10 cellular contexts compared by ENCODE assay signal in the genomic region with DNA sequence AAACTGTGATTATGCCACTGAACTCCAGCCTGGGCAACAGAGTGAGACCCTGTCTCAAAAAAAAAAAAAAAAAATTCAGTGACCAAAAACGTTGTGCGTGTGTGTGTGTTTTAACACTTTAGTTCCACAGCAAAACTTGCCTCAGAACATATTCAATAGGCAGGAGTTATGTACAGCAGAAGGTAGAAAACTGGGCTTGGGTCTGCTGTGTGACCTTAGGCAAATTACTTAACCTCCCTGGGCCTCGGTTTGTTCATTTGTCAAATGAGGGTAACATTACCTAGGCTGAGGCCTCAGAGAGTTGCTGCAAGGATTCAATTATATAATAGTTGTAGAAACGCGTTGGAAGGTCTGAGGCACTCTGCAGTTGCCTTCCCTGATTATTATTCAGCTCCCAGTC. TPM values are rescaled to one million over a fixed set of nuclear protein-coding genes. Genes with fewer than 3 reads are reported as not detected.
DNase-seq lines count a peak whose midpoint lies in the region; ATAC-seq and TF ChIP-seq lines count a peak whose summit lies in the region.
"Had no signal": no experiment of that assay in that cellular context is flagged by ENCODE, and none has a peak within 500 bp of the region (broad histone marks: within the 10 kb centered on the region; RNA-seq: fewer than 3 reads in every experiment).

No MANE protein-coding gene starts in this region.

- H3K27me3 ChIP-seq in BE2C (no peaks in the 10 kb centered on the region), trophoblast cell (ENCODE audit: insufficient read depth, low read length) (no peaks in the 10 kb centered on the region)

- no peak overlapping the region for H2AK5ac ChIP-seq in trophoblast cell (ENCODE audit: low read length)

- peaks cover 2% of the 10 kb centered on the region for H3K79me1 ChIP-seq in trophoblast cell (ENCODE audit: low read length)

- H3K27ac ChIP-seq in angular gyrus (ENCODE audit: low read depth, low read length): peak overlapping the region; percentile 94
- H3K27ac ChIP-seq in trophoblast cell (ENCODE audit: low read depth, low read length): peak overlapping the region; percentile 28

- no peak overlapping the region for H2AFZ ChIP-seq in trophoblast cell (ENCODE audit: insufficient read depth, low read length, poor library complexity)

- H3K4me1 ChIP-seq in BE2C (peaks cover 6% of the 10 kb centered on the region; the same call in 1 of the 2 replicates), trophoblast cell (ENCODE audit: control insufficient read depth in 1 of 2, insufficient read depth in 2 of 2, low read length in 2 of 2) (peaks cover 3 to 8% of the 10 kb centered on the region in 2 experiments)

- H4K8ac ChIP-seq in trophoblast cell (ENCODE audit: low read depth, low read length): no peak overlapping the region

- H3K36me3 ChIP-seq in BE2C: no peaks in the 10 kb centered on the region
- H3K36me3 ChIP-seq in trophoblast cell (ENCODE audit: control insufficient read depth in 1 of 2, insufficient read depth in 2 of 2, low read length in 2 of 2): no peaks in the 10 kb centered on the region

- H2BK12ac ChIP-seq in trophoblast cell (ENCODE audit: low read length): peak overlapping the region; percentile 6

- H4K12ac ChIP-seq in trophoblast cell (ENCODE audit: low read depth, low read length): no peak overlapping the region

- H3K79me2 ChIP-seq in trophoblast cell (ENCODE audit: control insufficient read depth, insufficient read depth, low read length, poor library complexity): no peaks in the 10 kb centered on the region

- H3K23ac ChIP-seq in trophoblast cell (ENCODE audit: low read length): no peak overlapping the region

- H3K9ac ChIP-seq in trophoblast cell (ENCODE audit: low read length): no peak overlapping the region

- H3K4ac ChIP-seq in trophoblast cell (ENCODE audit: low read depth, low read length): no peak overlapping the region

- peak; percentile 36 for ATAC-seq in Right ventricle myocardium superior (ENCODE audit: poor library complexity)
- ATAC-seq in GM18909 (IDR thresholded peaks at IDR 0.05; ENCODE audit: poor library complexity, unreplicated experiment): no peak
- ATAC-seq: natural killer cell had no signal

- H2BK120ac ChIP-seq in trophoblast cell (ENCODE audit: insufficient read depth, low read length, poor library complexity): no peak overlapping the region

- DNase-seq in BE2C (no peak), Right ventricle myocardium superior (no peak), trophoblast cell (no peak), DMS 273 treated with DMSO at 0.1 percent for 48 hours (lab: John Stamatoyannopoulos, UW) (no peak), MV-4-11 (lab: John Stamatoyannopoulos, UW) (no peak), DMS 273 (lab: John Stamatoyannopoulos, UW; ENCODE audit: unreplicated experiment) (no peak)
- DNase-seq: natural killer cell, NCI-H2171 had no signal

- peak overlapping the region; percentile 54 for H3K4me2 ChIP-seq in trophoblast cell (ENCODE audit: low read length)

- no peak for TF ChIP-seq CTCF in BE2C (IDR thresholded peaks at IDR 0.05; ENCODE audit: low read depth, low read length)

- no peak overlapping the region for H3K14ac ChIP-seq in trophoblast cell (ENCODE audit: low read length)

- intact Hi-C loops in Right ventricle myocardium superior (cut with DNase I): no loop called here

- H3K9me3 ChIP-seq in BE2C: no peaks in the 10 kb centered on the region
- H3K9me3 ChIP-seq in trophoblast cell (ENCODE audit: insufficient read depth, low read depth, low read length): no peaks in the 10 kb centered on the region

- H2BK5ac ChIP-seq in trophoblast cell (ENCODE audit: low read depth, low read length, poor library complexity): peak overlapping the region; percentile 23

- H3K4me3 ChIP-seq in BE2C (ENCODE audit: low read depth, low read length): peak overlapping the region; percentile 66
- no peak overlapping the region for H3K4me3 ChIP-seq in trophoblast cell (ENCODE audit: low read depth, low read length)

- WGBS in trophoblast cell (ENCODE audit: extremely low coverage, insufficient coverage, insufficient read length): no CpG with 5 or more reads among the region's 5 CpGs

- no peak overlapping the region for H3K18ac ChIP-seq in trophoblast cell (ENCODE audit: low read length)

- H4K91ac ChIP-seq in trophoblast cell (ENCODE audit: low read depth, low read length): no peak overlapping the region

RNA-seq across cellular contexts. Expression of gene SCG2, which starts 10.3 kb away (rescaled TPM):
- 592 TPM for polyA plus RNA-seq in BE2C (2012; ENCODE audit: insufficient read depth, insufficient read length, low read depth)
- not detected for total RNA-seq in Right ventricle myocardium superior
- polyA plus RNA-seq in trophoblast cell (2013): 1.4 and 1.7 TPM in 2 replicates
